Comparison of ENCODE assay signal across 21 cellular contexts in genomic region chr10:114394531-114394930, GRCh38. TPM values are rescaled to one million over a fixed set of nuclear protein-coding genes. Genes with fewer than 3 reads are reported as not detected.
A peak's percentile ranks its signal among the peaks of the same experiment; 100 is the strongest.
DNase-seq lines count a peak whose midpoint lies in the region; ATAC-seq and TF ChIP-seq lines count a peak whose summit lies in the region.
"Had no signal": no experiment of that assay in that cellular context is flagged by ENCODE, and none has a peak within 500 bp of the region (broad histone marks: within the 10 kb centered on the region; RNA-seq: fewer than 3 reads in every experiment).

No MANE protein-coding gene starts in this region.

- H3K4me2 ChIP-seq in mammary epithelial cell (ENCODE audit: insufficient read depth, low read depth, low read length) (no peak overlapping the region), neuronal stem cell (ENCODE audit: insufficient read depth, low read length, poor library complexity, severe bottlenecking) (no peak overlapping the region)

- H3K9me3 ChIP-seq in Panc1 (ENCODE audit: control insufficient read depth, insufficient read depth, low read depth, low read length) (no peaks in the 10 kb centered on the region), mammary epithelial cell (replicated peaks; ENCODE audit: insufficient read depth, low read length) (no peaks in the 10 kb centered on the region), neuronal stem cell (replicated peaks in 1 of 2; ENCODE audit: control insufficient read depth in 2 of 2, insufficient read depth in 1 of 2, low read depth in 1 of 2, low read length in 2 of 2) (no peaks in the 10 kb centered on the region), thyroid gland (no peaks in the 10 kb centered on the region)

- no peak overlapping the region for H3K27ac Mint-ChIP-seq in glutamatergic neuron (ENCODE audit: unreplicated experiment)
- H3K27ac Mint-ChIP-seq: CD4-positive, alpha-beta T cell; HFFc6 had no signal

- peak overlapping the region; percentile 10 for H2BK12ac ChIP-seq in neuronal stem cell (ENCODE audit: low read length)

- H3K27me3 ChIP-seq in Panc1 (ENCODE audit: control insufficient read depth, insufficient read depth, low read length), result no peaks in the 10 kb centered on the region
- no peaks in the 10 kb centered on the region for H3K27me3 ChIP-seq in mammary epithelial cell (ENCODE audit: insufficient read depth, low read length)
- peaks cover 0 to 5% (median 0%) of the 10 kb centered on the region in 3 experiments for H3K27me3 ChIP-seq in neuronal stem cell (ENCODE audit: control insufficient read depth in 3 of 3, insufficient read depth in 3 of 3, low read depth in 1 of 3, low read length in 3 of 3)
- H3K27me3 ChIP-seq in thyroid gland, result no peaks in the 10 kb centered on the region

- H2BK15ac ChIP-seq in neuronal stem cell (ENCODE audit: low read length), result peak overlapping the region; percentile 40

- H3K4me1 ChIP-seq in Panc1 (ENCODE audit: control insufficient read depth, insufficient read depth, low read length) (peaks cover 95% of the 10 kb centered on the region), mammary epithelial cell (ENCODE audit: insufficient read depth, low read length) (peaks cover 85% of the 10 kb centered on the region), neuronal stem cell (ENCODE audit: control insufficient read depth in 2 of 2, insufficient read depth in 1 of 2, low read depth in 1 of 2, low read length in 2 of 2) (peaks cover 0 to 19% of the 10 kb centered on the region in 2 donors), thyroid gland (peaks cover 92 to 98% of the 10 kb centered on the region in 2 donors)

- H2AK5ac ChIP-seq in neuronal stem cell (ENCODE audit: low read depth, low read length), result peak overlapping the region; percentile 15

- no peak overlapping the region for H2AFZ ChIP-seq in mammary epithelial cell (ENCODE audit: low read depth, low read length)
- H2AFZ ChIP-seq in neuronal stem cell (ENCODE audit: low read length), result no peak overlapping the region

- no peak for ATAC-seq in Panc1

- no peaks in the 10 kb centered on the region for H3K36me3 Mint-ChIP-seq in glutamatergic neuron (ENCODE audit: unreplicated experiment)

- peaks cover 90% of the 10 kb centered on the region for H3K79me2 ChIP-seq in mammary epithelial cell (ENCODE audit: insufficient read depth, low read length)

- no peak overlapping the region for H3K4me3 Mint-ChIP-seq in glutamatergic neuron (ENCODE audit: unreplicated experiment)
- H3K4me3 Mint-ChIP-seq: CD4-positive, alpha-beta T cell; HFFc6 had no signal

- CTCF ChIA-PET in Panc1 (lab: Charles Lee), result no interaction called here
- CTCF ChIA-PET in mammary epithelial cell (lab: Charles Lee; ENCODE audit: low non-redundant PET), result no interaction called here

- WGBS in mammary epithelial cell (ENCODE audit: low coverage, missing lambda C conversion rate), result 22% methylated on average over 4 of the region's 6 CpGs
- no CpG with 5 or more reads among the region's 6 CpGs for WGBS in neuronal stem cell (ENCODE audit: extremely low coverage in 2 of 2, insufficient read length in 2 of 2, insufficient replicate concordance in 1 of 2), 2 donors
- 57% methylated on average over 6 of the region's 6 CpGs for WGBS in thyroid gland, 2 donors

- H3K4me3 ChIP-seq in Panc1 (ENCODE audit: low read depth in 2 of 2, low read length in 2 of 2), result no peak overlapping the region
- H3K4me3 ChIP-seq in mammary epithelial cell (replicated peaks in 1 of 3; ENCODE audit: insufficient read depth in 1 of 3, low read depth in 2 of 3, low read length in 3 of 3), result no peak overlapping the region
- no peak overlapping the region for H3K4me3 ChIP-seq in neuronal stem cell (ENCODE audit: low read length in 2 of 2)
- no peak overlapping the region for H3K4me3 ChIP-seq in thyroid gland (replicated peaks in 1 of 3)

- H3K23ac ChIP-seq in neuronal stem cell (ENCODE audit: low read depth, low read length, poor library complexity), result no peak overlapping the region

- peaks cover 3% of the 10 kb centered on the region for H3K27me3 Mint-ChIP-seq in glutamatergic neuron (ENCODE audit: unreplicated experiment)

- POLR2A ChIA-PET in Panc1 (lab: Charles Lee), result no interaction called here

- dilution Hi-C loops in mammary epithelial cell (cut with HindIII; ENCODE audit: low sequenced_read_pairs), result no loop called here

- TF ChIP-seq CTCF in Panc1 (IDR thresholded peaks at IDR 0.05) (no peak), mammary epithelial cell (conservative IDR thresholded peaks at IDR 0.05 in 1 of 2, IDR thresholded peaks at IDR 0.05 in 1 of 2; ENCODE audit: extremely low read depth in 1 of 2, insufficient read depth in 1 of 2, low read depth in 1 of 2, low read length in 2 of 2) (no peak), thyroid gland (IDR thresholded peaks at IDR 0.05) (no peak), glutamatergic neuron (IDR thresholded peaks at IDR 0.05; ENCODE audit: partially characterized antibody, unreplicated experiment) (no peak)

- no peaks in the 10 kb centered on the region for H3K36me3 ChIP-seq in Panc1 (ENCODE audit: control insufficient read depth, insufficient read depth, low read length)
- H3K36me3 ChIP-seq in mammary epithelial cell (ENCODE audit: insufficient read depth, low read length), result no peaks in the 10 kb centered on the region
- H3K36me3 ChIP-seq in neuronal stem cell (replicated peaks in 1 of 2; ENCODE audit: control insufficient read depth in 2 of 2, insufficient read depth in 2 of 2, low read length in 2 of 2), result no peaks in the 10 kb centered on the region
- H3K36me3 ChIP-seq in thyroid gland, result no peaks in the 10 kb centered on the region

- no peak for TF ChIP-seq POLR2A in thyroid gland (IDR thresholded peaks at IDR 0.05)

- peak overlapping the region; percentile 13 for H3K18ac ChIP-seq in neuronal stem cell (ENCODE audit: low read length)

- no TSS peak for BruUV-seq in Panc1 (replicated peaks; lab: Mats Ljungman, UMichigan)
- no TSS peak for BruUV-seq in mammary epithelial cell (replicated peaks; lab: Mats Ljungman, UMichigan)

- no peak overlapping the region for H3K4ac ChIP-seq in neuronal stem cell (ENCODE audit: low read length)

- intact Hi-C loops in Panc1 (cut with micrococcal nuclease; ENCODE audit: unreplicated experiment) (no loop called here), mammary epithelial cell (cut with micrococcal nuclease) (loop anchor here (5.0 kb wide), 1 partner anchor 37 kb away; no protein-coding TSS in a partner anchor), thyroid gland (cut with DNase I) (no loop called here)

- H2BK120ac ChIP-seq in neuronal stem cell (ENCODE audit: low read depth, low read length), result peak overlapping the region; percentile 20

- no peak for DNase-seq in Panc1 (ENCODE audit: low read depth, low spot score)
- DNase-seq in mammary epithelial cell, result peak; percentile 91
- DNase-seq in neuronal stem cell (ENCODE audit: low spot score), result no peak
- no peak for DNase-seq in thyroid gland
- no peak for DNase-seq in NCI-H1092 (lab: John Stamatoyannopoulos, UW)
- DNase-seq in activated T-cell treated with anti-CD3 and anti-CD28 coated beads, Interleukin-2, amount 50 U/mL, for 48 hours, result no peak
- DNase-seq in glutamatergic neuron, result no peak
- DNase-seq: ACHN; AML-193; Calu3; CD4-positive, alpha-beta T cell; DMS53; HFFc6; Karpas-422; MM.1S; NCI-H1105; NCI-H1694; NCI-H345; NCI-H526; NK-92 treated with Interleukin-12 subunit alpha and Interleukin-12 subunit beta, amount 100 ng/mL, for 24 hours; OCI-M1 had no signal

- peak overlapping the region; percentile 27 for H3K14ac ChIP-seq in neuronal stem cell (ENCODE audit: low read length)

- no peak overlapping the region for H3K9ac ChIP-seq in mammary epithelial cell (ENCODE audit: insufficient read depth, low read length)
- peak overlapping the region; percentile 7 for H3K9ac ChIP-seq in neuronal stem cell (ENCODE audit: low read depth, low read length, poor library complexity)

- in situ Hi-C loops in Panc1 (cut with HindIII; ENCODE audit: low pct_unique_long_range_greater_than_20kb, low sequenced_read_pairs), result no loop called here
- in situ Hi-C loops in mammary epithelial cell (cut with MboI; ENCODE audit: low sequenced_read_pairs in 2 of 2), result loop anchor here in 1 of 2 donors (10.0 kb wide), 1 partner anchor 90 kb away; no protein-coding TSS in a partner anchor

- no peak overlapping the region for H4K91ac ChIP-seq in neuronal stem cell (ENCODE audit: low read depth, low read length, poor library complexity)

- H2BK5ac ChIP-seq in neuronal stem cell (ENCODE audit: low read length), result no peak overlapping the region

- H3K9me3 Mint-ChIP-seq in glutamatergic neuron (ENCODE audit: unreplicated experiment), result no peaks in the 10 kb centered on the region
- H3K9me3 Mint-ChIP-seq: CD4-positive, alpha-beta T cell; HFFc6 had no signal

- no peak overlapping the region for H4K8ac ChIP-seq in neuronal stem cell (ENCODE audit: low read depth, low read length)

- H4K20me1 ChIP-seq in mammary epithelial cell (ENCODE audit: insufficient read depth, low read length), result no peaks in the 10 kb centered on the region

- H3K79me1 ChIP-seq in neuronal stem cell (ENCODE audit: low read depth, low read length), result no peaks in the 10 kb centered on the region

- peak overlapping the region; percentile 58 for H3K27ac ChIP-seq in Panc1 (ENCODE audit: low read length)
- peak overlapping the region; percentile 18 for H3K27ac ChIP-seq in mammary epithelial cell (ENCODE audit: insufficient read depth, low read depth, low read length)
- no peak overlapping the region for H3K27ac ChIP-seq in neuronal stem cell (replicated peaks; ENCODE audit: low read length)
- H3K27ac ChIP-seq in thyroid gland, result peak overlapping the region; percentile 97 to 98 (median 98)

- H3K4me1 Mint-ChIP-seq in glutamatergic neuron (ENCODE audit: low read depth, unreplicated experiment), result no peaks in the 10 kb centered on the region

RNA-seq across cellular contexts. Expression of gene AFAP1L2, which starts 9.8 kb away (rescaled TPM):
- total RNA-seq in Panc1 (2021; ENCODE audit: unreplicated experiment) (170 TPM), mammary epithelial cell (10 to 100 TPM; 25.8 to 63.9 TPM), thyroid gland (100 to 1,000 TPM; 135 to 356 (median 299) TPM), glutamatergic neuron (ENCODE audit: unreplicated experiment) (1.9 TPM)
- 113 TPM for polyA plus RNA-seq in Panc1 (2012; ENCODE audit: insufficient read length)
- 40.4 TPM for polyA plus RNA-seq in mammary epithelial cell
- polyA minus RNA-seq in mammary epithelial cell, result 42.5 TPM
- polyA plus RNA-seq in neuronal stem cell (2013, experiment 1 of 2), result 6.7 TPM
- 6.9 TPM for polyA plus RNA-seq in neuronal stem cell (2013, experiment 2 of 2)
